18 cellular contexts compared by ENCODE assay signal in the genomic region with DNA sequence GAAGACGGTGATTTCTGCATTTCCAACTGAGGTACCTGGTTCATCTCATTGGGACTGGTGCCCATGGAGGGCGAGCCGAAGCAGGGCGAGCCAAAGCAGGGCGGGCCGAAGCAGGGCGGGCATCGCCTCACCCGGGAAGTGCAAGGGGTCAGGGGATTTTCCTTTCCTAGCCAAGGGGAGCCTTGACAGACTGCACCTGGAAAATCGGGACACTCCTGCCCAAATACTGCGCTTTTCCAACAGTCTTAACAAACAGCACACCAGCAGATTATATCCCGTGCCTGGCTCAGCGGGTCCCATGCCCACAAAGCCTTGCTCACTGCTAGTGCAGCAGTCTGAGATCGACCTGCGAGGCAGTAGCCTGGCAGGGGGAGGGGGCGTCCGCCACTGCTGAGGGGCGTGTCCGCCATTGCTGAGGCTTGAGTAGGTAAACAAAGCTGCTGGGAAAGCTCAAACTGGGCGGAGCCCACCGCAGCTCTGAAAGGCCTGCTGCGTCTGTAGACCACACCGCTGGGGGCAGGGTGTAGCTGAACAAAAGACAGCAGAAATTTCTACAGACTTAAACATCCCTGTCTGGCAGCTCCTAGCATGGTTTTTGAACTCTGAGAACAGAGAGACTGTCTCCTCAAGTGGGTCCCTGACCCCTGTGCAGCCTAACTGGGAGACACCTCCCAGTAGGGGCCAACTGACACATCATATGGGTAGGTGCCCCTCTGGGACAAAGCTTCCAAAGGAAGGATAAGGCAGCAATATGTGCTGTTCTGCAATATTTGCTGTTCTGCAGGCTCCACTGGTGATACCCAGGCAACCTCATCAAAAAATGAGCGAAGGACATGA.
DNase-seq lines count a peak whose midpoint lies in the region; ATAC-seq and TF ChIP-seq lines count a peak whose summit lies in the region.
"Had no signal": no experiment of that assay in that cellular context is flagged by ENCODE, and none has a peak within 500 bp of the region (broad histone marks: within the 10 kb centered on the region; RNA-seq: fewer than 3 reads in every experiment).

No MANE protein-coding gene starts in this region.

- H3K27me3 ChIP-seq in DND-41 (ENCODE audit: insufficient read depth, low read length, poor library complexity): no peaks in the 10 kb centered on the region
- H3K27me3 ChIP-seq: heart left ventricle, vagina had no signal

- no peak overlapping the region for H3K4me3 ChIP-seq in DND-41 (ENCODE audit: low read depth in 1 of 2, low read length in 2 of 2)
- H3K4me3 ChIP-seq: GM23248, heart left ventricle, vagina had no signal

- H3K4me1 ChIP-seq in DND-41 (ENCODE audit: insufficient read depth, low read length): no peaks in the 10 kb centered on the region
- H3K4me1 ChIP-seq: heart left ventricle, vagina had no signal

- no peak overlapping the region for H3K27ac ChIP-seq in DND-41 (ENCODE audit: low read length)
- H3K27ac ChIP-seq: GM23248, heart left ventricle, HL-60, vagina had no signal

- no peaks in the 10 kb centered on the region for H3K9me3 ChIP-seq in DND-41 (ENCODE audit: insufficient read depth, low read length, severe bottlenecking)
- H3K9me3 ChIP-seq: vagina had no signal

- no peak for TF ChIP-seq CTCF in DND-41 (IDR thresholded peaks at IDR 0.05; ENCODE audit: borderline replicate concordance, extremely low read depth, low read length, poor library complexity, severe bottlenecking)

- H3K36me3 ChIP-seq in DND-41 (ENCODE audit: insufficient read depth, low read length): peaks cover 89% of the 10 kb centered on the region

- H3K79me2 ChIP-seq in DND-41 (ENCODE audit: insufficient read depth, low read length): no peaks in the 10 kb centered on the region

- no peak overlapping the region for H3K4me2 ChIP-seq in DND-41 (ENCODE audit: insufficient read depth, low read length)

- no peak overlapping the region for H3K9ac ChIP-seq in DND-41 (ENCODE audit: low read depth, low read length)
- H3K9ac ChIP-seq: GM23248 had no signal

- peak; percentile 29; the same call in 1 of the 3 replicates for ATAC-seq in DND-41 (ENCODE audit: insufficient read depth, low read depth)
- ATAC-seq: activated naive CD8-positive, alpha-beta T cell treated with anti-CD3 and anti-CD28 coated beads, Interleukin-2, amount 50 U/mL, for 24 hours; heart left ventricle had no signal

- peak; percentile 80 for DNase-seq in NCI-H748 (lab: John Stamatoyannopoulos, UW; ENCODE audit: unreplicated experiment)
- DNase-seq in NCI-H748 treated with DMSO at 0.1 percent for 48 hours (lab: John Stamatoyannopoulos, UW): no peak
- peak; percentile 24 for DNase-seq in DND-41
- DNase-seq in NCI-H345 treated with DMSO at 0.1 percent for 48 hours (lab: John Stamatoyannopoulos, UW; ENCODE audit: unreplicated experiment): peak; percentile 70
- peak; percentile 57 for DNase-seq in islet precursor cell
- DNase-seq in activated T-cell treated with anti-CD3 and anti-CD28 coated beads, Interleukin-2, amount 50 U/mL, for 1 hour: no peak
- no peak for DNase-seq in Ammon's horn (ENCODE audit: low spot score)
- DNase-seq in DMS79 (lab: John Stamatoyannopoulos, UW): no peak
- DNase-seq: ACHN; activated B cell treated with CpG ODN at 0.5 μM for 24 hours; activated naive CD8-positive, alpha-beta T cell treated with anti-CD3 and anti-CD28 coated beads, Interleukin-2, amount 50 U/mL, for 24 hours; CD4-positive, CD25-positive, alpha-beta regulatory T cell; GM23248; immature natural killer cell; NCI-H1930 had no signal

- H2AFZ ChIP-seq in DND-41 (ENCODE audit: low read depth, low read length): no peak overlapping the region
- H2AFZ ChIP-seq: GM23248 had no signal

- no peaks in the 10 kb centered on the region for H4K20me1 ChIP-seq in DND-41 (ENCODE audit: insufficient read depth, low read length)

Comparison
In these comparisons a context has a peak if more than half of its experiments do, and no peak if none do; other contexts are left out.
1. DNase-seq: peak in NCI-H748 (single experiment), DND-41 (single experiment), NCI-H345 treated with DMSO at 0.1 percent for 48 hours (single experiment) and islet precursor cell (single experiment); none in NCI-H748 treated with DMSO at 0.1 percent for 48 hours (single experiment), activated T-cell treated with anti-CD3 and anti-CD28 coated beads, Interleukin-2, amount 50 U/mL, for 1 hour (single experiment), Ammon's horn (single experiment) and DMS79 (single experiment).